ENCODE assay signal across 12 cellular contexts in the genomic region with DNA sequence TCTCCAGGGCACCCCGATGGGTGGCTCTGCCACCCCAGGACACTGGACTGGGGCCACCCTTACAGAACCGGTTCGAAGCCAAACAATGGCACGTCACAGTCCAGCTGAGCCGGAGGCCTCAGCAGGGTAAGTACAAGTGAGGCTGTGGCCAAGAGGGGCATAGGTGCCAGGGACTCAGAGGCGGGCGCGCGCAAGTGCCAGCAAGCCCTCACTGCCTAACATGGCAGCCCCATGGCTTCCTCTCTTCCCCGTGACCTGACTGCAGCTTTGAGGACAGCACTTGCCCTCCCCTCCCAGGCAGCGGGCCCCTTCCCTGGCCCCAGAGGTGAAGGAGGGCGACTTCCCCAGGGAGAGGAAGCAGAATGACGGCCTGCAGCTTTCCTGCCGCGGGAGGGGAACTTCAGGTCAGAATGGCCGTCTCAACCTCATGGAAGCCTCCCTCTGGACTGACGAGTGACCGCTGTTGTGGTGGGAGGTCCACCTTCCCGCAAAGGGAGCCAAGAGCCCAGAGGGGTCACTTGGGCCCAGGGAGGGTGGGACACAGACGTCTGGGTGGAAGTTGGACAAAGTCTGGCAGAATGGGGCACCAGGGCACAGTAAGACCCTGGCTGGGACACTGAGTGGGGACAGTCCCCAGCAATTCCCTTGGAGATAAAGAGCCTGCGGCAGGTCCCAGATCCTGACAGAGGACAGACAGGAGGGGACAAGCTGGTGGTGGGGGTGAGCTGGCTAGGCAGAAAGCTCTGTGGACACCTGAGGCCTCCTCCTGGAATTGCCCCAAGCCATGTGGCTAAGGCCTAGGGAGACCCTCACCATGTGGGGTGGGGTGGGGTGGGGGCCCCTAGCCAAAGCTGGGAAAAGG. TPM values are rescaled to one million over a fixed set of nuclear protein-coding genes. Genes with fewer than 3 reads are reported as not detected.
DNase-seq lines count a peak whose midpoint lies in the region; ATAC-seq, FAIRE-seq and TF ChIP-seq lines count a peak whose summit lies in the region.
"Had no signal": no experiment of that assay in that cellular context is flagged by ENCODE, and none has a peak within 500 bp of the region (broad histone marks: within the 10 kb centered on the region; RNA-seq: fewer than 3 reads in every experiment).

No MANE protein-coding gene starts in this region.

- H3K9me3 ChIP-seq in right atrium auricular region = no peaks in the 10 kb centered on the region
- no peaks in the 10 kb centered on the region for H3K9me3 ChIP-seq in sigmoid colon
- no peaks in the 10 kb centered on the region for H3K9me3 ChIP-seq in left lung

- DNase-seq in GM12891 (ENCODE audit: insufficient read length, low spot score) (no peak), right atrium auricular region (ENCODE audit: low spot score) (no peak), sigmoid colon (no peak), left lung (no peak)
- DNase-seq in stimulated activated naive CD4-positive, alpha-beta T cell treated with Interleukin-2 at 50 U/mL for 16 hours (lab: John Stamatoyannopoulos, UW) = no peak
- DNase-seq: erythroblast, NCI-H146, SIG-M5 had no signal

- H3K4me1 ChIP-seq in right atrium auricular region = peaks cover 0 to 36% of the 10 kb centered on the region in 2 donors
- peaks cover 0 to 36% (median 27%) of the 10 kb centered on the region in 4 donors for H3K4me1 ChIP-seq in sigmoid colon
- H3K4me1 ChIP-seq in left lung = peaks cover 0 to 36% of the 10 kb centered on the region in 2 donors

- TF ChIP-seq CTCF in VCaP (conservative IDR thresholded peaks at IDR 0.05) = no peak
- no peak for TF ChIP-seq CTCF in right atrium auricular region (IDR thresholded peaks at IDR 0.05)
- TF ChIP-seq CTCF in sigmoid colon (IDR thresholded peaks at IDR 0.05) = no peak
- TF ChIP-seq CTCF in left lung (IDR thresholded peaks at IDR 0.05) = no peak

- TF ChIP-seq EP300 in sigmoid colon (IDR thresholded peaks at IDR 0.05) = no peak

- no peaks in the 10 kb centered on the region for H3K36me3 ChIP-seq in right atrium auricular region
- no peaks in the 10 kb centered on the region for H3K36me3 ChIP-seq in sigmoid colon
- H3K36me3 ChIP-seq in left lung = no peaks in the 10 kb centered on the region

- H3K27me3 ChIP-seq in right atrium auricular region (no peaks in the 10 kb centered on the region), sigmoid colon (no peaks in the 10 kb centered on the region), left lung (no peaks in the 10 kb centered on the region)

- peak; percentile 9 for FAIRE-seq in GM12891 (lab: Jason Lieb, UNC)
- FAIRE-seq: GM19239 had no signal

- ATAC-seq in HG03442 (IDR thresholded peaks at IDR 0.05; ENCODE audit: unreplicated experiment) = no peak
- no peak for ATAC-seq in left lung
- ATAC-seq in HG03025 (IDR thresholded peaks at IDR 0.05; ENCODE audit: low FRiP score, unreplicated experiment) = no peak

- no peak overlapping the region for H3K4me3 ChIP-seq in right atrium auricular region
- H3K4me3 ChIP-seq in sigmoid colon = no peak overlapping the region
- H3K4me3 ChIP-seq in left lung = no peak overlapping the region

- H3K27ac ChIP-seq in VCaP (peak overlapping the region; percentile 93), right atrium auricular region (peak overlapping the region; percentile 68), sigmoid colon (peak overlapping the region; percentile 82 to 86 (median 84)), left lung (no peak overlapping the region)

- intact Hi-C loops in sigmoid colon (cut with DNase I) (no loop called here), left lung (cut with DNase I) (no loop called here)

- TF ChIP-seq POLR2A in GM12891 (IDR thresholded peaks at IDR 0.05; ENCODE audit: low read depth, low read length) (no peak), sigmoid colon (IDR thresholded peaks at IDR 0.05) (no peak)

- WGBS in sigmoid colon, 2 donors = 74 to 80% methylated on average over 21 of the region's 21 CpGs

TF ChIP-seq in GM12891, 5 proteins besides CTCF, POLR2A, EP300 and RAD21:
- no peak for TF ChIP-seq SPI1 (IDR thresholded peaks at IDR 0.05; ENCODE audit: low read depth, low read length)
- TF ChIP-seq PAX5 (IDR thresholded peaks at IDR 0.05; ENCODE audit: insufficient read depth, low read length, severe bottlenecking) = no peak
- no peak for TF ChIP-seq POU2F2 (IDR thresholded peaks at IDR 0.05; ENCODE audit: low read depth, low read length)
- no peak for TF ChIP-seq POLR2AphosphoS5 (IDR thresholded peaks at IDR 0.05; ENCODE audit: low read depth, low read length)
- no peak for TF ChIP-seq TAF1 (IDR thresholded peaks at IDR 0.05; ENCODE audit: low read depth, low read length)

RNA-seq across cellular contexts. Expression of gene TOB1, which starts 52.1 kb away (rescaled TPM):
- polyA plus RNA-seq in GM12891 (2012; ENCODE audit: low read depth, missing spikeins) = 9.6 TPM
- total RNA-seq in right atrium auricular region (10 to 100 TPM; 29.0 to 31.0 TPM), sigmoid colon (10 to 100 TPM; 16.2 to 31.1 (median 30.1) TPM), left lung (10 to 100 TPM; 53.4 to 81.1 TPM)
- polyA plus RNA-seq in sigmoid colon = 10 to 100 TPM; 32.4 to 57.1 (median 39.4) TPM

Comparison
In these comparisons a context has a peak if more than half of its experiments do, and no peak if none do; other contexts are left out.
1. H3K27ac ChIP-seq: peak in VCaP (single experiment), right atrium auricular region (2 of 2) and sigmoid colon (4 of 4); none in left lung (0 of 2).